ENCODE assay signal across 15 cellular contexts in the genomic region with DNA sequence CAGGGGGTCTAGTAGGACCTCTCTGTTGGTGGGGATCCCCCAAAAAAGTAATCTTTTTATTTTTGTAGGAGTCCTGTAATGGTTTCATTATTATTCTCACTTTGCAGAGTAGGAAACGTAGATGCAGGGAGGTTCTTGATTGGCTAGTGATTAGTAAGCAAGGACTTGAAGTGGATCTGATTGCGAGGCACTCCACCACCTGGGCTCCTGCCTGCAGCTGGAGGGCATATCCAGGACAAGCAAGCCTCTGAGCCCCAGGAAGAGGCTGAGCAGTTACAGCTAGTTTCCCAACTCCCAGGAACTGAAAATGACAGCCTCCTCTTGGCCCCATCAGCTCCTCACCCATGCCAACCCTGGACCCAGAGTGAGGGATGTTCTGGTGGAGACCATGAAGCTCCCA.
DNase-seq lines count a peak whose midpoint lies in the region; ATAC-seq lines count a peak whose summit lies in the region.
"Had no signal": no experiment of that assay in that cellular context is flagged by ENCODE, and none has a peak within 500 bp of the region (broad histone marks: within the 10 kb centered on the region; RNA-seq: fewer than 3 reads in every experiment).

No MANE protein-coding gene starts in this region.

- peak; percentile 71 for DNase-seq in DMS79 treated with DMSO at 0.1 percent for 48 hours (lab: John Stamatoyannopoulos, UW)
- peak; percentile 22 for DNase-seq in NCI-H2107 (lab: John Stamatoyannopoulos, UW)
- DNase-seq in NCI-H345 treated with DMSO at 0.1 percent for 48 hours (lab: John Stamatoyannopoulos, UW; ENCODE audit: unreplicated experiment): peak; percentile 24
- DNase-seq in NCI-H69 (lab: John Stamatoyannopoulos, UW): peak; percentile 49
- DNase-seq in activated CD4-positive, alpha-beta T cell treated with anti-CD3 and anti-CD28 coated beads, Interleukin-2, amount 50 U/mL, for 1 hour: no peak
- no peak for DNase-seq in foreskin melanocyte
- DNase-seq: BE2C; CD4-positive, alpha-beta memory T cell; DMS53; HCEC 1CT; HFFc6 had no signal

- no peak for ATAC-seq in GM21786 (IDR thresholded peaks at IDR 0.05; ENCODE audit: unreplicated experiment)
- no peak for ATAC-seq in GM18868 (IDR thresholded peaks at IDR 0.05; ENCODE audit: unreplicated experiment)
- ATAC-seq: A549, GM12878 had no signal

Comparison
In these comparisons a context has a peak if more than half of its experiments do, and no peak if none do; other contexts are left out.
1. DNase-seq: peak in DMS79 treated with DMSO at 0.1 percent for 48 hours (single experiment), NCI-H2107 (single experiment), NCI-H345 treated with DMSO at 0.1 percent for 48 hours (single experiment) and NCI-H69 (single experiment); none in activated CD4-positive, alpha-beta T cell treated with anti-CD3 and anti-CD28 coated beads, Interleukin-2, amount 50 U/mL, for 1 hour (single experiment) and foreskin melanocyte (single experiment).